In genomic region chr3:133805702-133806475, GRCh38 we compare ENCODE assay signal across 8 cellular contexts. TPM values are rescaled to one million over a fixed set of nuclear protein-coding genes. Genes with fewer than 3 reads are reported as not detected.
DNase-seq lines count a peak whose midpoint lies in the region; ATAC-seq, FAIRE-seq and TF ChIP-seq lines count a peak whose summit lies in the region.

TSS of gene SRPRB (plus strand) at chr3:133805815. CDS start at chr3:133805849, 34 bp downstream.

- H3K27ac Mint-ChIP-seq in T-helper 2 cell treated with Interferon-gamma antibody and Interleukin-4, amounts not matched to agents 5 μg/mL and 100 μg/mL, for 36 hours: peak within 1 kb of the TSS; percentile 96
- H3K27ac Mint-ChIP-seq in astrocyte (ENCODE audit: unreplicated experiment): peak within 1 kb of the TSS; percentile 36

- H3K27ac ChIP-seq in astrocyte (ENCODE audit: low read depth, low read length): peak within 1 kb of the TSS; percentile 80
- H3K27ac ChIP-seq in rectal smooth muscle tissue (ENCODE audit: low read depth, low read length): peak within 1 kb of the TSS; percentile 46
- peak within 1 kb of the TSS; percentile 54 for H3K27ac ChIP-seq in vagina

- peak within 1 kb of the TSS; percentile 93 for H3K4me2 ChIP-seq in astrocyte (ENCODE audit: low read length)

- peaks cover 35% of the 10 kb centered on the region for H3K36me3 Mint-ChIP-seq in T-helper 2 cell treated with Interferon-gamma antibody and Interleukin-4, amounts not matched to agents 5 μg/mL and 100 μg/mL, for 36 hours (ENCODE audit: low read depth)
- no peaks in the 10 kb centered on the region for H3K36me3 Mint-ChIP-seq in astrocyte (ENCODE audit: low read depth, unreplicated experiment)

- peak within 1 kb of the TSS; percentile 89 for H3K9ac ChIP-seq in astrocyte (ENCODE audit: low read length)
- no peak within 1 kb of the TSS for H3K9ac ChIP-seq in rectal smooth muscle tissue (ENCODE audit: low read length)

- no peaks in the 10 kb centered on the region for H3K27me3 ChIP-seq in astrocyte (ENCODE audit: insufficient read depth, low read length)
- no peaks in the 10 kb centered on the region for H3K27me3 ChIP-seq in rectal smooth muscle tissue (ENCODE audit: control insufficient read depth, insufficient read depth, low read length)
- no peaks in the 10 kb centered on the region for H3K27me3 ChIP-seq in vagina

- FAIRE-seq in astrocyte (lab: Jason Lieb, UNC): no peak

- H4K20me1 ChIP-seq in astrocyte (ENCODE audit: insufficient read depth, low read length): peaks cover 9% of the 10 kb centered on the region

- H3K9me3 ChIP-seq in astrocyte (ENCODE audit: insufficient read depth, low read depth, low read length): no peaks in the 10 kb centered on the region
- no peaks in the 10 kb centered on the region for H3K9me3 ChIP-seq in vagina

- ATAC-seq in GM18508 (IDR thresholded peaks at IDR 0.05; ENCODE audit: insufficient read depth, unreplicated experiment) (peak; percentile 89), HG02981 (IDR thresholded peaks at IDR 0.05; ENCODE audit: unreplicated experiment) (peak; percentile 97)

- H3K36me3 ChIP-seq in astrocyte (ENCODE audit: insufficient read depth, low read length): peaks cover 16% of the 10 kb centered on the region
- peaks cover 2% of the 10 kb centered on the region for H3K36me3 ChIP-seq in rectal smooth muscle tissue (ENCODE audit: control insufficient read depth, insufficient read depth, low read length)
- H3K36me3 ChIP-seq in vagina: peaks cover 0 to 9% of the 10 kb centered on the region in 2 donors

- intact Hi-C loops in vagina (cut with DNase I): no loop called here

- H3K4me1 ChIP-seq in astrocyte (ENCODE audit: insufficient read depth, low read length) (peaks cover 5% of the 10 kb centered on the region), rectal smooth muscle tissue (ENCODE audit: control insufficient read depth, insufficient read depth, low read length) (no peaks in the 10 kb centered on the region), vagina (peaks cover 20% of the 10 kb centered on the region)

- peaks cover 20% of the 10 kb centered on the region for H3K4me1 Mint-ChIP-seq in T-helper 2 cell treated with Interferon-gamma antibody and Interleukin-4, amounts not matched to agents 5 μg/mL and 100 μg/mL, for 36 hours (ENCODE audit: low read depth)
- no peaks in the 10 kb centered on the region for H3K4me1 Mint-ChIP-seq in astrocyte (ENCODE audit: low read depth, unreplicated experiment)

- DNase-seq in NCI-H2029 (lab: John Stamatoyannopoulos, UW): peak; percentile 87
- DNase-seq in T-helper 2 cell treated with Interferon-gamma antibody and Interleukin-4, amounts not matched to agents 5 μg/mL and 100 μg/mL, for 36 hours (ENCODE audit: low spot score): peak; percentile 96
- peak; percentile 82 for DNase-seq in astrocyte (ENCODE audit: low read depth)
- peak; percentile 97 for DNase-seq in hepatic stellate cell (ENCODE audit: low spot score)
- peak in 1 of 2 donors; percentile 95 for DNase-seq in vagina (ENCODE audit: extremely low spot score in 2 of 2)

- peaks cover 30% of the 10 kb centered on the region for H3K79me2 ChIP-seq in astrocyte (ENCODE audit: insufficient read depth, low read length)

- no peaks in the 10 kb centered on the region for H3K9me3 Mint-ChIP-seq in T-helper 2 cell treated with Interferon-gamma antibody and Interleukin-4, amounts not matched to agents 5 μg/mL and 100 μg/mL, for 36 hours
- no peaks in the 10 kb centered on the region for H3K9me3 Mint-ChIP-seq in astrocyte (ENCODE audit: unreplicated experiment)

- H3K27me3 Mint-ChIP-seq in T-helper 2 cell treated with Interferon-gamma antibody and Interleukin-4, amounts not matched to agents 5 μg/mL and 100 μg/mL, for 36 hours (ENCODE audit: low read depth): no peaks in the 10 kb centered on the region
- peaks cover 10% of the 10 kb centered on the region for H3K27me3 Mint-ChIP-seq in astrocyte (ENCODE audit: low read depth, unreplicated experiment)

- H2AFZ ChIP-seq in astrocyte (ENCODE audit: low read depth, low read length): peak within 1 kb of the TSS; percentile 91

- TF ChIP-seq CTCF in astrocyte (IDR thresholded peaks at IDR 0.05; ENCODE audit: insufficient read depth, low read depth, low read length) (no peak), vagina (IDR thresholded peaks at IDR 0.05) (no peak)

- no peak for TF ChIP-seq POLR2A in vagina (IDR thresholded peaks at IDR 0.05)

- H3K4me3 Mint-ChIP-seq in T-helper 2 cell treated with Interferon-gamma antibody and Interleukin-4, amounts not matched to agents 5 μg/mL and 100 μg/mL, for 36 hours: peak within 1 kb of the TSS; percentile 99
- H3K4me3 Mint-ChIP-seq in astrocyte (ENCODE audit: unreplicated experiment): peak within 1 kb of the TSS; percentile 98

- H3K4me3 ChIP-seq in astrocyte (ENCODE audit: insufficient read depth, low read depth, low read length) (peak within 1 kb of the TSS; percentile 95), rectal smooth muscle tissue (ENCODE audit: low read length) (peak within 1 kb of the TSS; percentile 79), vagina (peak within 1 kb of the TSS; percentile 92 to 96)

RNA-seq across cellular contexts. Expression of gene SRPRB, which starts in this region (rescaled TPM):
- total RNA-seq in astrocyte: 83.8 and 99.4 TPM in 2 replicates
- total RNA-seq in vagina: 7.6 TPM
